ENCODE assay signal across 8 cellular contexts in the genomic region with DNA sequence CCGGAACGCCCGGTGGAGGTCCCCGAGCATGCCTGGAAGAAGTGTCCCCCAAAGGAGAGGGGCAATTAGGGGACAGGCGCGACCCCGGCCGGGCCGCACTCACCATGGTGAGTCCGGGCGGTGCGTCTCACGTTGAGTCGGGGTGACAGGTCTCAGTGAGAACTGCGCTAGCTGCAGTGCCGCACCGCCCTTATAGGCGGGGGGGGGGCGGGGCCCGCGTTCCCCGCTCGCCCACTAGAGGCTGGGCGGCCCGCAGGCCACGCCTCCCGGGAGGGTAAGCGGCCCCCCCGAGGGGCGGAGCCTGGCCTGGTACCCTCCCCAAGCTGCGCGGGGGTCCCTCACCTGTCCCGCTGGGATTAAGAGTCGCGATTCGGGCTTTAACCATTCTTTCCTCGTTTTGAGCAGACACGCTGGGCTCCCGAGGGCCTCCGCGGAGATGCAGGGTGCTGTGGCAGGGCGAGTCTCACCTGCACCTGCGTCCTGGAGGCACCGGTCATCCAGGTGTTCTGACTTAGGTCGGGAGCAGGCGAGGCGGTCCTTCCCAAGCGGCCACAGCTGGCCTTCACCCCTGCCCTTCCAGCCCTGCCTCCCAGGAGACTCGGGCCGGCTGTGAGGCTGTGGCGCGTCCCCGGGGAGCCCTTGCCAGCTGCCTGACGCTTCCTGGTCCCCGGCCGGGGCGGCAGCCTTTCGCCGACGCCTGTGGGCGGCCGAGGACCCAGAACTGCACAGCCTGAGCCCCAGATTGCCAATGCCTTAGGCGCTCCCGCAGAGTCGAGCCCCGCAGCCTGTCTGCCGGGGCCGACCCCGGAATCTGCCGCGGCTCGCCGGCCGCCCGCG. TPM values are rescaled to one million over a fixed set of nuclear protein-coding genes. Genes with fewer than 3 reads are reported as not detected.
DNase-seq lines count a peak whose midpoint lies in the region; ATAC-seq and TF ChIP-seq lines count a peak whose summit lies in the region.

TUBA4A (minus strand) TSS at position 166 of the 837 bp plus-strand sequence; CDS start at position 106, 60 bp downstream.

- H3K27ac Mint-ChIP-seq in Calu3 (ENCODE audit: unreplicated experiment) (peak within 1 kb of the TSS; percentile 70), naive B cell (peak within 1 kb of the TSS; percentile 85 to 97 (median 94))
- H3K27ac Mint-ChIP-seq in stimulated activated effector memory CD8-positive, alpha-beta T cell treated with anti-CD3 and anti-CD28 coated beads, Interleukin-12 subunit alpha, Interleukin-12 subunit beta, amount 100 ng/mL, for 72 hours = peak within 1 kb of the TSS; percentile 83

- peak within 1 kb of the TSS; percentile 95 for H3K4me3 Mint-ChIP-seq in Calu3 (ENCODE audit: low read depth, unreplicated experiment)
- peak within 1 kb of the TSS; percentile 78 to 95 (median 90) for H3K4me3 Mint-ChIP-seq in naive B cell
- peak within 1 kb of the TSS; percentile 68 for H3K4me3 Mint-ChIP-seq in stimulated activated effector memory CD8-positive, alpha-beta T cell treated with anti-CD3 and anti-CD28 coated beads, Interleukin-12 subunit alpha, Interleukin-12 subunit beta, amount 100 ng/mL, for 72 hours

- H3K4me3 ChIP-seq in HUES6 (ENCODE audit: low read depth, low read length) = peak within 1 kb of the TSS; percentile 73
- peak within 1 kb of the TSS; percentile 56 to 93 (median 87) for H3K4me3 ChIP-seq in Peyer's patch
- H3K4me3 ChIP-seq in esophagus muscularis mucosa = peak within 1 kb of the TSS; percentile 65 to 81 (median 76)

- DNase-seq in Calu3 (peak; percentile 87), Peyer's patch (peak; percentile 94 to 97 (median 96)), esophagus muscularis mucosa (ENCODE audit: extremely low spot score) (peak; percentile 93), naive B cell (peak; percentile 88)
- DNase-seq in activated T-cell treated with anti-CD3 and anti-CD28 coated beads, Interleukin-2, amount 50 U/mL, for 48 hours = peak; percentile 94
- peak; percentile 80 to 93 for DNase-seq in stimulated activated effector memory CD8-positive, alpha-beta T cell treated with anti-CD3 and anti-CD28 coated beads, Interleukin-12 subunit alpha, Interleukin-12 subunit beta, amount 100 ng/mL, for 72 hours (ENCODE audit: low spot score in 2 of 2)

- H3K27me3 Mint-ChIP-seq in Calu3 (ENCODE audit: unreplicated experiment) = peaks cover 1% of the 10 kb centered on the region
- H3K27me3 Mint-ChIP-seq in naive B cell = no peaks in the 10 kb centered on the region

- no peaks in the 10 kb centered on the region for H3K9me3 Mint-ChIP-seq in Calu3 (ENCODE audit: low read depth, unreplicated experiment)
- no peaks in the 10 kb centered on the region for H3K9me3 Mint-ChIP-seq in naive B cell
- H3K9me3 Mint-ChIP-seq in stimulated activated effector memory CD8-positive, alpha-beta T cell treated with anti-CD3 and anti-CD28 coated beads, Interleukin-12 subunit alpha, Interleukin-12 subunit beta, amount 100 ng/mL, for 72 hours = no peaks in the 10 kb centered on the region

- H3K9ac ChIP-seq in HUES6 (ENCODE audit: low read length) = peak within 1 kb of the TSS; percentile 1

- H3K9me3 ChIP-seq in HUES6 (ENCODE audit: control insufficient read depth, insufficient read depth, low read depth, low read length) = no peaks in the 10 kb centered on the region
- no peaks in the 10 kb centered on the region for H3K9me3 ChIP-seq in Peyer's patch
- H3K9me3 ChIP-seq in esophagus muscularis mucosa = no peaks in the 10 kb centered on the region

- peak; percentile 32 for ATAC-seq in GM21367 (IDR thresholded peaks at IDR 0.05; ENCODE audit: unreplicated experiment)
- peak; percentile 78 to 79 for ATAC-seq in naive B cell (ENCODE audit: low read depth in 2 of 2)
- ATAC-seq in stimulated activated effector memory CD8-positive, alpha-beta T cell treated with anti-CD3 and anti-CD28 coated beads, Interleukin-12 subunit alpha, Interleukin-12 subunit beta, amount 100 ng/mL, for 72 hours = peak; percentile 83

- intact Hi-C loops in Calu3 (cut with micrococcal nuclease; ENCODE audit: unreplicated experiment) = loop anchor here (5.0 kb wide), 1 partner anchor 43 kb away; no protein-coding TSS in a partner anchor
- intact Hi-C loops in esophagus muscularis mucosa (cut with DNase I) = no loop called here

- no peak for TF ChIP-seq EP300 in esophagus muscularis mucosa (IDR thresholded peaks at IDR 0.05)

- CTCF ChIA-PET in Calu3 (lab: Charles Lee) = interaction anchor here (0.7 to 3.2 kb wide), 8 partner anchors 9 to 48 kb away, joined by 3 to 10 read pairs (median 4); partner anchors contain the start of genes DNAJB2, GLB1L, STK16 and ZFAND2B

- WGBS in esophagus muscularis mucosa = 0% methylated on average over 2 of the region's 76 CpGs

- H3K27me3 ChIP-seq in HUES6 (ENCODE audit: control insufficient read depth, insufficient read depth, low read length) = peaks cover 69% of the 10 kb centered on the region
- H3K27me3 ChIP-seq in Peyer's patch = no peaks in the 10 kb centered on the region
- H3K27me3 ChIP-seq in esophagus muscularis mucosa = peaks cover 0 to 10% (median 0%) of the 10 kb centered on the region in 4 donors

- H3K36me3 Mint-ChIP-seq in Calu3 (ENCODE audit: insufficient read depth, unreplicated experiment) (peaks cover 51% of the 10 kb centered on the region), naive B cell (peaks cover 0 to 7% of the 10 kb centered on the region in 2 donors)
- peaks cover 55% of the 10 kb centered on the region for H3K36me3 Mint-ChIP-seq in stimulated activated effector memory CD8-positive, alpha-beta T cell treated with anti-CD3 and anti-CD28 coated beads, Interleukin-12 subunit alpha, Interleukin-12 subunit beta, amount 100 ng/mL, for 72 hours

- peak; percentile 99 to 100 for TF ChIP-seq POLR2A in Peyer's patch (IDR thresholded peaks at IDR 0.05)
- peak; percentile 96 for TF ChIP-seq POLR2A in esophagus muscularis mucosa (IDR thresholded peaks at IDR 0.05; ENCODE audit: low read depth)

- no TSS peak for BruUV-seq in Calu3 (replicated peaks; lab: Mats Ljungman, UMichigan)

- TF ChIP-seq CTCF in Calu3 (IDR thresholded peaks at IDR 0.05; ENCODE audit: unreplicated experiment) (no peak), Peyer's patch (IDR thresholded peaks at IDR 0.05) (peak in 3 of 6 experiments; percentile 38 to 42 (median 41)), esophagus muscularis mucosa (IDR thresholded peaks at IDR 0.05) (peak; percentile 11 to 25 (median 20))

- H3K27ac ChIP-seq in HUES6 (ENCODE audit: low read depth, low read length) (no peak within 1 kb of the TSS), Peyer's patch (peak within 1 kb of the TSS; percentile 81 to 98 (median 91)), esophagus muscularis mucosa (replicated peaks in 1 of 4) (peak within 1 kb of the TSS; percentile 83 to 89 (median 85))

- H3K4me1 Mint-ChIP-seq in Calu3 (ENCODE audit: low read depth, unreplicated experiment) (peaks cover 45% of the 10 kb centered on the region), naive B cell (peaks cover 43 to 52% (median 51%) of the 10 kb centered on the region in 3 donors)
- peaks cover 52% of the 10 kb centered on the region for H3K4me1 Mint-ChIP-seq in stimulated activated effector memory CD8-positive, alpha-beta T cell treated with anti-CD3 and anti-CD28 coated beads, Interleukin-12 subunit alpha, Interleukin-12 subunit beta, amount 100 ng/mL, for 72 hours

- H3K36me3 ChIP-seq in HUES6 (ENCODE audit: control insufficient read depth, insufficient read depth, low read length) = peaks cover 6% of the 10 kb centered on the region
- H3K36me3 ChIP-seq in Peyer's patch = peaks cover 0 to 13% (median 0%) of the 10 kb centered on the region in 3 donors
- H3K36me3 ChIP-seq in esophagus muscularis mucosa = peaks cover 7 to 21% (median 17%) of the 10 kb centered on the region in 4 donors

- peaks cover 19% of the 10 kb centered on the region for H3K4me1 ChIP-seq in HUES6 (ENCODE audit: control insufficient read depth, insufficient read depth, low read length)
- H3K4me1 ChIP-seq in Peyer's patch = peaks cover 5 to 51% (median 24%) of the 10 kb centered on the region in 4 donors
- peaks cover 43 to 62% (median 58%) of the 10 kb centered on the region in 4 donors for H3K4me1 ChIP-seq in esophagus muscularis mucosa

RNA-seq across cellular contexts. Expression of gene TUBA4A, which starts in this region (rescaled TPM):
- total RNA-seq in Calu3 (2022) (68.8 and 97.9 TPM in 2 replicates), Peyer's patch (100 to 1,000 TPM in 3 of 4 donors, 10 to 100 TPM in 1; 49.5 to 137 (median 129) TPM), esophagus muscularis mucosa (100 to 1,000 TPM in 1 of 4 donors, 10 to 100 TPM in 3; 44.2 to 132 (median 74.4) TPM)
- 100 to 1,000 TPM; 129 to 165 (median 149) TPM for polyA plus RNA-seq in naive B cell (ENCODE audit: low read depth in 6 of 6)

Comparison
In these comparisons a context has a peak if more than half of its experiments do, and no peak if none do; other contexts are left out.
1. ATAC-seq: peak in every context shown above with its lines; median percentile 83 in stimulated activated effector memory CD8-positive, alpha-beta T cell treated with anti-CD3 and anti-CD28 coated beads, Interleukin-12 subunit alpha, Interleukin-12 subunit beta, amount 100 ng/mL, for 72 hours; 78 in naive B cell; 32 in GM21367.